ENCODE assay signal across 12 cellular contexts in genomic region chr6:111710911-111711310, GRCh38.
A peak's percentile ranks its signal among the peaks of the same experiment; 100 is the strongest.
DNase-seq lines count a peak whose midpoint lies in the region; ATAC-seq and TF ChIP-seq lines count a peak whose summit lies in the region.
"Had no signal": no experiment of that assay in that cellular context is flagged by ENCODE, and none has a peak within 500 bp of the region (broad histone marks: within the 10 kb centered on the region; RNA-seq: fewer than 3 reads in every experiment).

No MANE protein-coding gene starts in this region.

- DNase-seq in DMS 273 (lab: John Stamatoyannopoulos, UW; ENCODE audit: unreplicated experiment) (peak; percentile 50), DMS 273 treated with DMSO at 0.1 percent for 48 hours (lab: John Stamatoyannopoulos, UW) (no peak), SK-N-MC (ENCODE audit: low read depth, low spot score) (no peak), glutamatergic neuron (no peak), sciatic nerve (ENCODE audit: low spot score) (no peak), T-helper 9 cell (no peak), MG63 (no peak)
- DNase-seq: IMR-90 had no signal

- intact Hi-C loops in sciatic nerve (cut with DNase I) = loop anchor here (5.0 to 10.0 kb wide), 2 partner anchors 164 to 291 kb away; partner anchors contain the start of gene FYN

- no peaks in the 10 kb centered on the region for H3K36me3 Mint-ChIP-seq in glutamatergic neuron (ENCODE audit: unreplicated experiment)

- H3K4me3 ChIP-seq in SK-N-MC (no peak overlapping the region), MG63 (no peak overlapping the region)
- H3K4me3 ChIP-seq: neural progenitor cell had no signal

- H3K4me1 Mint-ChIP-seq in glutamatergic neuron (ENCODE audit: low read depth, unreplicated experiment) = peaks cover 48% of the 10 kb centered on the region
- H3K4me1 Mint-ChIP-seq: stimulated activated memory B cell treated with anti-CD40 and anti-IgM and Interleukin-4, amounts not matched to agents 10 μg/mL and 1 μg/mL and 100 μg/mL, for 72 hours had no signal

- H3K9ac ChIP-seq in SK-N-MC (ENCODE audit: insufficient read length) = peak overlapping the region; percentile 48
- H3K9ac ChIP-seq: neural progenitor cell had no signal

- ATAC-seq in sciatic nerve (peak; percentile 21), HG02973 (IDR thresholded peaks at IDR 0.05; ENCODE audit: unreplicated experiment) (no peak)
- ATAC-seq: stimulated activated memory B cell treated with anti-CD40 and anti-IgM and Interleukin-4, amounts not matched to agents 10 μg/mL and 1 μg/mL and 100 μg/mL, for 72 hours had no signal

- H3K36me3 ChIP-seq in SK-N-MC (ENCODE audit: insufficient read depth, low read length) = peaks cover 59% of the 10 kb centered on the region
- no peaks in the 10 kb centered on the region for H3K36me3 ChIP-seq in MG63
- H3K36me3 ChIP-seq: neural progenitor cell had no signal

- peak overlapping the region; percentile 95 for H3K27ac Mint-ChIP-seq in glutamatergic neuron (ENCODE audit: unreplicated experiment)
- H3K27ac Mint-ChIP-seq: stimulated activated memory B cell treated with anti-CD40 and anti-IgM and Interleukin-4, amounts not matched to agents 10 μg/mL and 1 μg/mL and 100 μg/mL, for 72 hours had no signal

- H3K4me3 Mint-ChIP-seq in glutamatergic neuron (ENCODE audit: unreplicated experiment) = peak overlapping the region; percentile 60
- H3K4me3 Mint-ChIP-seq: neural progenitor cell; stimulated activated memory B cell treated with anti-CD40 and anti-IgM and Interleukin-4, amounts not matched to agents 10 μg/mL and 1 μg/mL and 100 μg/mL, for 72 hours had no signal

- peak overlapping the region; percentile 89 for H3K27ac ChIP-seq in SK-N-MC
- H3K27ac ChIP-seq: 22Rv1, neural progenitor cell had no signal

- peaks cover 13% of the 10 kb centered on the region for H3K9me3 Mint-ChIP-seq in glutamatergic neuron (ENCODE audit: unreplicated experiment)
- H3K9me3 Mint-ChIP-seq: neural progenitor cell; stimulated activated memory B cell treated with anti-CD40 and anti-IgM and Interleukin-4, amounts not matched to agents 10 μg/mL and 1 μg/mL and 100 μg/mL, for 72 hours had no signal

- TF ChIP-seq CTCF in glutamatergic neuron (IDR thresholded peaks at IDR 0.05; ENCODE audit: partially characterized antibody, unreplicated experiment) = no peak

- H3K9me3 ChIP-seq in SK-N-MC (ENCODE audit: low read depth, low read length) (no peaks in the 10 kb centered on the region), MG63 (no peaks in the 10 kb centered on the region)

- H3K27me3 ChIP-seq in MG63 = no peaks in the 10 kb centered on the region
- H3K27me3 ChIP-seq: neural progenitor cell had no signal

- H3K27me3 Mint-ChIP-seq in glutamatergic neuron (ENCODE audit: unreplicated experiment) = peaks cover 3% of the 10 kb centered on the region
- H3K27me3 Mint-ChIP-seq: stimulated activated memory B cell treated with anti-CD40 and anti-IgM and Interleukin-4, amounts not matched to agents 10 μg/mL and 1 μg/mL and 100 μg/mL, for 72 hours had no signal
